ENCODE assay signal across 20 cellular contexts in genomic region chr6:19042452-19042851, GRCh38.
"Had no signal": no experiment of that assay in that cellular context is flagged by ENCODE, and none has a peak within 500 bp of the region (broad histone marks: within the 10 kb centered on the region; RNA-seq: fewer than 3 reads in every experiment).

No MANE protein-coding gene starts in this region.

- H3K36me3 ChIP-seq: gastrocnemius medialis, left ventricle myocardium inferior, lower lobe of right lung, right lobe of liver, spleen, thoracic aorta had no signal

- H3K27me3 ChIP-seq: dorsolateral prefrontal cortex, gastrocnemius medialis, right lobe of liver, spleen had no signal

- DNase-seq: cortex of kidney; dorsolateral prefrontal cortex; effector CD8-positive, alpha-beta T cell; gastrocnemius medialis; glutamatergic neuron; immature natural killer cell; left ventricle myocardium inferior; lower lobe of right lung; naive B cell; nephron progenitor cell; psoas muscle; retina; right lobe of liver; spleen; stimulated activated CD4-positive, alpha-beta T cell treated with anti-CD3 and anti-CD28 coated beads, Interleukin-15, amount 100 ng/mL, for 24 hours; stimulated activated CD4-positive, alpha-beta T cell treated with anti-CD3 and anti-CD28 coated beads, Interleukin-1b, Interleukin-23, amount 100 ng/mL, for 48 hours; stimulated activated CD4-positive, alpha-beta T cell treated with anti-CD3 and anti-CD28 coated beads, Interleukin-4, amount 100 ng/mL, for 24 hours; trophoblast cell had no signal

- H3K27ac ChIP-seq: dorsolateral prefrontal cortex, gastrocnemius medialis, left ventricle myocardium inferior, lower lobe of right lung, psoas muscle, right lobe of liver, spleen, thoracic aorta had no signal

- H3K4me1 ChIP-seq: lower lobe of right lung, psoas muscle, right lobe of liver, spleen had no signal

- ATAC-seq: gastrocnemius medialis; psoas muscle; right lobe of liver; stimulated activated memory B cell treated with anti-CD40 and anti-IgM and Interleukin-4, amounts not matched to agents 10 μg/mL and 1 μg/mL and 100 μg/mL, for 72 hours had no signal

- H3K9me3 ChIP-seq: gastrocnemius medialis, lower lobe of right lung, right lobe of liver, thoracic aorta had no signal

- H3K4me3 ChIP-seq: dorsolateral prefrontal cortex, gastrocnemius medialis, left ventricle myocardium inferior, lower lobe of right lung, psoas muscle, right lobe of liver, spleen, thoracic aorta had no signal
